8 cellular contexts compared by ENCODE assay signal in genomic region chr7:95549818-95550529, GRCh38. TPM values are rescaled to one million over a fixed set of nuclear protein-coding genes. Genes with fewer than 3 reads are reported as not detected.
DNase-seq lines count a peak whose midpoint lies in the region; FAIRE-seq and TF ChIP-seq lines count a peak whose summit lies in the region.

No MANE protein-coding gene starts in this region.

- no peaks in the 10 kb centered on the region for H3K9me3 ChIP-seq in endodermal cell (ENCODE audit: control insufficient read depth, low read length)
- no peaks in the 10 kb centered on the region for H3K9me3 ChIP-seq in CD4-positive, alpha-beta memory T cell (ENCODE audit: control insufficient read depth in 1 of 2, low read length in 2 of 2)

- H2AK5ac ChIP-seq in mesendoderm (ENCODE audit: low read length) = no peak overlapping the region

- H3K36me3 ChIP-seq in endodermal cell (ENCODE audit: control insufficient read depth, insufficient read depth, low read length) (no peaks in the 10 kb centered on the region), mesendoderm (ENCODE audit: control insufficient read depth, insufficient read depth, low read length) (no peaks in the 10 kb centered on the region)
- no peaks in the 10 kb centered on the region for H3K36me3 ChIP-seq in CD4-positive, alpha-beta memory T cell (ENCODE audit: insufficient read depth, low read length)

- H3K36me3 Mint-ChIP-seq in endodermal cell (ENCODE audit: low read depth) = no peaks in the 10 kb centered on the region
- no peaks in the 10 kb centered on the region for H3K36me3 Mint-ChIP-seq in CD4-positive, alpha-beta memory T cell

- no peaks in the 10 kb centered on the region for H3K9me3 Mint-ChIP-seq in endodermal cell
- peaks cover 0 to 3% (median 0%) of the 10 kb centered on the region in 8 donors for H3K9me3 Mint-ChIP-seq in CD4-positive, alpha-beta memory T cell

- POLR2A ChIA-PET in CD4-positive, alpha-beta memory T cell (lab: Charles Lee; ENCODE audit: partially characterized antibody) = no interaction called here

- H3K27ac ChIP-seq in endodermal cell (ENCODE audit: low read depth, low read length) = no peak overlapping the region
- no peak overlapping the region for H3K27ac ChIP-seq in mesendoderm (ENCODE audit: low read depth, low read length)
- H3K27ac ChIP-seq in CD4-positive, alpha-beta memory T cell (ENCODE audit: low read depth, low read length) = no peak overlapping the region

- no peaks in the 10 kb centered on the region for H3K79me2 ChIP-seq in mesendoderm (ENCODE audit: control insufficient read depth, insufficient read depth, low read length)

- H3K27me3 ChIP-seq in endodermal cell (ENCODE audit: control insufficient read depth, insufficient read depth, low read length, poor library complexity, severe bottlenecking) = peaks cover 29% of the 10 kb centered on the region
- no peaks in the 10 kb centered on the region for H3K27me3 ChIP-seq in mesendoderm (ENCODE audit: insufficient read depth, low read length, poor library complexity)
- H3K27me3 ChIP-seq in CD4-positive, alpha-beta memory T cell (ENCODE audit: insufficient read depth, low read length) = no peaks in the 10 kb centered on the region

- DNase-seq in DMS79 treated with DMSO at 0.1 percent for 48 hours (lab: John Stamatoyannopoulos, UW) (peak; percentile 84), NCI-H226 (peak; percentile 91), endodermal cell (peak; percentile 67), mesendoderm (peak; percentile 80), urothelium cell line (ENCODE audit: low spot score) (peak; percentile 95), GM20000 (ENCODE audit: low spot score) (no peak)
- no peak for DNase-seq in CD4-positive, alpha-beta memory T cell
- DNase-seq in stimulated activated CD4-positive, alpha-beta T cell treated with anti-CD3 and anti-CD28 coated beads, Interleukin-1b, Interleukin-23, amount 100 ng/mL, for 48 hours = no peak

- H3K27ac Mint-ChIP-seq in endodermal cell = no peak overlapping the region
- H3K27ac Mint-ChIP-seq in CD4-positive, alpha-beta memory T cell = no peak overlapping the region

- peaks cover 18% of the 10 kb centered on the region for H3K27me3 Mint-ChIP-seq in endodermal cell (ENCODE audit: insufficient read depth)
- peaks cover 0 to 4% of the 10 kb centered on the region in 2 donors for H3K27me3 Mint-ChIP-seq in CD4-positive, alpha-beta memory T cell

- no peak overlapping the region for H2BK5ac ChIP-seq in mesendoderm (ENCODE audit: low read length)

- no peak overlapping the region for H2BK120ac ChIP-seq in mesendoderm (ENCODE audit: low read depth, low read length)

- H3K23ac ChIP-seq in mesendoderm (ENCODE audit: low read length) = no peak overlapping the region

- H4K8ac ChIP-seq in mesendoderm (ENCODE audit: low read depth, low read length) = no peak overlapping the region

- no peak for TF ChIP-seq CTCF in endodermal cell (conservative IDR thresholded peaks at IDR 0.05)
- no peak for TF ChIP-seq CTCF in GM20000 (IDR thresholded peaks at IDR 0.05; ENCODE audit: extremely low read depth, missing control alignments)

- no peak overlapping the region for H3K4ac ChIP-seq in mesendoderm (ENCODE audit: low read depth, low read length)

- H3K4me1 ChIP-seq in endodermal cell (ENCODE audit: control insufficient read depth, insufficient read depth, low read length) = peaks cover 13% of the 10 kb centered on the region
- H3K4me1 ChIP-seq in mesendoderm (ENCODE audit: control insufficient read depth, low read depth, low read length) = no peaks in the 10 kb centered on the region
- H3K4me1 ChIP-seq in CD4-positive, alpha-beta memory T cell (ENCODE audit: insufficient read depth, low read length) = no peaks in the 10 kb centered on the region

- H3K18ac ChIP-seq in mesendoderm (ENCODE audit: low read length) = peak overlapping the region; percentile 28

- H3K4me3 ChIP-seq in endodermal cell (ENCODE audit: low read length) (peak overlapping the region; percentile 6), mesendoderm (ENCODE audit: low read length) (no peak overlapping the region)
- no peak overlapping the region for H3K4me3 ChIP-seq in CD4-positive, alpha-beta memory T cell (ENCODE audit: low read length in 2 of 2)

- FAIRE-seq in urothelium cell line (lab: Jason Lieb, UNC) = peak; percentile 94

- no peak overlapping the region for H2BK15ac ChIP-seq in mesendoderm (replicated peaks; ENCODE audit: low read depth)

- intact Hi-C loops in CD4-positive, alpha-beta memory T cell (cut with micrococcal nuclease) = no loop called here

- no peak overlapping the region for H4K5ac ChIP-seq in mesendoderm (ENCODE audit: low read length)

- CTCF ChIA-PET in CD4-positive, alpha-beta memory T cell (lab: Charles Lee; ENCODE audit: partially characterized antibody) = no interaction called here

- H3K9ac ChIP-seq in endodermal cell (ENCODE audit: extremely low read depth, low read length, poor library complexity, severe bottlenecking) (no peak overlapping the region), mesendoderm (ENCODE audit: low read length) (no peak overlapping the region)

- no peak overlapping the region for H3K4me2 ChIP-seq in mesendoderm (ENCODE audit: low read length)

- H3K4me3 Mint-ChIP-seq in endodermal cell = no peak overlapping the region
- H3K4me3 Mint-ChIP-seq in CD4-positive, alpha-beta memory T cell = peak overlapping the region in 1 of 8 donors; percentile 18

- WGBS in endodermal cell (ENCODE audit: insufficient coverage in 1 of 2, insufficient read length in 1 of 2), 2 experiments = 76 to 80% methylated on average over 5 to 6 of the region's 6 CpGs
- WGBS in mesendoderm (ENCODE audit: extremely low coverage, insufficient coverage, low lambda C conversion rate) = no CpG with 5 or more reads among the region's 6 CpGs

- H3K56ac ChIP-seq in mesendoderm (ENCODE audit: low read length) = no peak overlapping the region

- H3K4me1 Mint-ChIP-seq in endodermal cell = peaks cover 20% of the 10 kb centered on the region
- no peaks in the 10 kb centered on the region for H3K4me1 Mint-ChIP-seq in CD4-positive, alpha-beta memory T cell

- H3K79me1 ChIP-seq in mesendoderm (ENCODE audit: low read length) = no peaks in the 10 kb centered on the region

RNA-seq across cellular contexts. Expression of gene PDK4, which starts 46.3 kb away (rescaled TPM):
- under 1 TPM; 0.42 to 0.73 TPM for total RNA-seq in endodermal cell
- 1.6 TPM for polyA plus RNA-seq in endodermal cell (2013, experiment 1 of 2)
- polyA plus RNA-seq in endodermal cell (2013, experiment 2 of 2) = 0.58 TPM
- polyA plus RNA-seq in mesendoderm (2013, experiment 1 of 2) = 0.06 TPM
- 0.07 TPM for polyA plus RNA-seq in mesendoderm (2013, experiment 2 of 2)
- total RNA-seq in CD4-positive, alpha-beta memory T cell = under 1 TPM; 0.35 to 0.44 TPM
- polyA plus RNA-seq in CD4-positive, alpha-beta memory T cell = not detected

Comparison
In these comparisons a context has a peak if more than half of its experiments do, and no peak if none do; other contexts are left out.
1. DNase-seq: peak in DMS79 treated with DMSO at 0.1 percent for 48 hours (single experiment), NCI-H226 (single experiment), endodermal cell (single experiment), mesendoderm (single experiment) and urothelium cell line (single experiment); none in GM20000 (single experiment), CD4-positive, alpha-beta memory T cell (0 of 5) and stimulated activated CD4-positive, alpha-beta T cell treated with anti-CD3 and anti-CD28 coated beads, Interleukin-1b, Interleukin-23, amount 100 ng/mL, for 48 hours (single experiment).